ENCODE assay signal across 11 cellular contexts in genomic region chr2:237500681-237501424, GRCh38. TPM values are rescaled to one million over a fixed set of nuclear protein-coding genes. Genes with fewer than 3 reads are reported as not detected.
DNase-seq lines count a peak whose midpoint lies in the region; ATAC-seq and TF ChIP-seq lines count a peak whose summit lies in the region.
"Had no signal": no experiment of that assay in that cellular context is flagged by ENCODE, and none has a peak within 500 bp of the region (broad histone marks: within the 10 kb centered on the region; RNA-seq: fewer than 3 reads in every experiment).

No MANE protein-coding gene starts in this region.

- no peaks in the 10 kb centered on the region for H3K27me3 ChIP-seq in BLaER1
- no peaks in the 10 kb centered on the region for H3K27me3 ChIP-seq in IMR-90 (ENCODE audit: control insufficient read depth, insufficient read depth, low read length)
- H3K27me3 ChIP-seq in mesenchymal stem cell (ENCODE audit: control insufficient read depth in 1 of 2, insufficient read depth in 1 of 2, low read length in 2 of 2): no peaks in the 10 kb centered on the region
- no peaks in the 10 kb centered on the region for H3K27me3 ChIP-seq in esophagus squamous epithelium

- H3K79me1 ChIP-seq in IMR-90 (ENCODE audit: low read depth in 1 of 2, low read length in 2 of 2) (peaks cover 18 to 75% of the 10 kb centered on the region in 2 experiments), mesenchymal stem cell (replicated peaks; ENCODE audit: low read length, poor library complexity, severe bottlenecking) (peaks cover 19% of the 10 kb centered on the region)

- peak overlapping the region; percentile 99 for H2AK5ac ChIP-seq in IMR-90 (ENCODE audit: low read depth, low read length)
- peak overlapping the region; percentile 94 for H2AK5ac ChIP-seq in mesenchymal stem cell (ENCODE audit: low read length, severe bottlenecking)

- H3K4me3 ChIP-seq in BLaER1 (no peak overlapping the region), IMR-90 (ENCODE audit: insufficient read depth, low read depth, low read length) (no peak overlapping the region), mesenchymal stem cell (ENCODE audit: insufficient read depth in 1 of 2, low read depth in 1 of 2, low read length in 2 of 2) (peak overlapping the region in 1 of 2 experiments; percentile 43), esophagus squamous epithelium (no peak overlapping the region)

- peak; percentile 90 for ATAC-seq in IMR-90 (ENCODE audit: low read depth)

- H2BK5ac ChIP-seq in IMR-90 (ENCODE audit: low read depth, low read length, poor library complexity, severe bottlenecking) (peak overlapping the region; percentile 91), mesenchymal stem cell (ENCODE audit: low read depth, low read length, poor library complexity, severe bottlenecking) (peak overlapping the region; percentile 89)

- H3K9ac ChIP-seq in BLaER1: no peak overlapping the region
- peak overlapping the region; percentile 57 for H3K9ac ChIP-seq in IMR-90 (ENCODE audit: low read depth, low read length)
- H3K9ac ChIP-seq in mesenchymal stem cell (ENCODE audit: low read length): peak overlapping the region; percentile 63

- H3K36me3 Mint-ChIP-seq in activated T-helper 1 cell treated with anti-CD3 and anti-CD28 coated beads, Interleukin-12 subunit alpha, Interleukin-12 subunit beta, Interleukin-2, Interleukin-4 antibody, amounts not matched to agents 30 ng/mL and 10 ng/mL and 1 ng/mL, durations not matched to agents 14 hours and 24 hours and 36 hours (ENCODE audit: low read depth): no peaks in the 10 kb centered on the region
- H3K36me3 Mint-ChIP-seq in activated T-helper 2 cell treated with anti-CD3 and anti-CD28 coated beads, Interferon-gamma antibody, Interleukin-2, Interleukin-4, amounts not matched to agents 10 μg/mL and 5 μg/mL and 100 μg/mL, durations not matched to agents 14 hours and 24 hours and 36 hours (ENCODE audit: low read depth): no peaks in the 10 kb centered on the region

- in situ Hi-C loops in IMR-90 (cut with MboI; ENCODE audit: low sequenced_read_pairs): no loop called here

- H3K23ac ChIP-seq in IMR-90 (ENCODE audit: low read depth, low read length) (peak overlapping the region; percentile 91), mesenchymal stem cell (ENCODE audit: low read length in 2 of 2) (no peak overlapping the region)

- H4K5ac ChIP-seq in IMR-90 (ENCODE audit: low read depth, low read length): peak overlapping the region; percentile 73

- H3K4me1 ChIP-seq in BLaER1 (peaks cover 34% of the 10 kb centered on the region), IMR-90 (ENCODE audit: control insufficient read depth, insufficient read depth, low read length) (peaks cover 25% of the 10 kb centered on the region), mesenchymal stem cell (ENCODE audit: control insufficient read depth, insufficient read depth, low read depth, low read length) (peaks cover 27% of the 10 kb centered on the region), esophagus squamous epithelium (peaks cover 0 to 19% (median 10%) of the 10 kb centered on the region in 3 donors)

- H3K4me1 Mint-ChIP-seq in activated T-helper 1 cell treated with anti-CD3 and anti-CD28 coated beads, Interleukin-12 subunit alpha, Interleukin-12 subunit beta, Interleukin-2, Interleukin-4 antibody, amounts not matched to agents 30 ng/mL and 10 ng/mL and 1 ng/mL, durations not matched to agents 14 hours and 24 hours and 36 hours (ENCODE audit: low read depth): peaks cover 8% of the 10 kb centered on the region
- peaks cover 12% of the 10 kb centered on the region for H3K4me1 Mint-ChIP-seq in activated T-helper 2 cell treated with anti-CD3 and anti-CD28 coated beads, Interferon-gamma antibody, Interleukin-2, Interleukin-4, amounts not matched to agents 10 μg/mL and 5 μg/mL and 100 μg/mL, durations not matched to agents 14 hours and 24 hours and 36 hours (ENCODE audit: low read depth)
- H3K4me1 Mint-ChIP-seq: activated B cell treated with CpG ODN at 0.5 μM for 24 hours had no signal

- 0 out of 2 replicates have a peak overlapping the region, but pooled peaks have one; percentile 9 for H3K4me2 ChIP-seq in BLaER1
- H3K4me2 ChIP-seq in IMR-90 (ENCODE audit: low read depth, low read length): peak overlapping the region; percentile 47
- no peak overlapping the region for H3K4me2 ChIP-seq in mesenchymal stem cell (ENCODE audit: low read length, poor library complexity, severe bottlenecking)

- H3K14ac ChIP-seq in IMR-90 (replicated peaks; ENCODE audit: low read depth, low read length): peak overlapping the region; percentile 91
- H3K14ac ChIP-seq in mesenchymal stem cell (ENCODE audit: low read length in 2 of 2): no peak overlapping the region

- H2BK120ac ChIP-seq in IMR-90 (ENCODE audit: low read depth, low read length) (peak overlapping the region; percentile 95), mesenchymal stem cell (ENCODE audit: low read depth, low read length) (peak overlapping the region; percentile 93)

- no peak overlapping the region for H3K27ac ChIP-seq in BLaER1
- peak overlapping the region; percentile 86 for H3K27ac ChIP-seq in IMR-90 (ENCODE audit: insufficient read depth, low read length)
- H3K27ac ChIP-seq in mesenchymal stem cell (ENCODE audit: low read length, poor library complexity, severe bottlenecking): peak overlapping the region; percentile 96
- H3K27ac ChIP-seq in esophagus squamous epithelium: peak overlapping the region in 2 of 4 donors; percentile 29 to 58

- CTCF ChIA-PET in IMR-90 (lab: Yijun Ruan, JAX): interaction anchor here (1.3 to 2.6 kb wide), 3 partner anchors 29 to 79 kb away, joined by 3 to 9 read pairs (median 3); no protein-coding TSS in a partner anchor

- H4K91ac ChIP-seq in IMR-90 (ENCODE audit: insufficient read depth, low read depth, low read length): peak overlapping the region; percentile 94
- peak overlapping the region; percentile 99 for H4K91ac ChIP-seq in mesenchymal stem cell (ENCODE audit: low read length)

- no TSS peak for BruUV-seq in IMR-90 (replicated peaks; lab: Mats Ljungman, UMichigan)

- WGBS in IMR-90 (ENCODE audit: extremely low coverage in 2 of 2, insufficient read length in 1 of 2), 2 experiments: 0% methylated on average over 7 of the region's 13 CpGs; no CpG with 5 or more reads in 1 of the 2 experiments
- WGBS in mesenchymal stem cell: under 1% methylated on average over 12 of the region's 13 CpGs
- WGBS in esophagus squamous epithelium, 2 donors: 60% methylated on average over 13 of the region's 13 CpGs

- H3K27ac Mint-ChIP-seq in activated T-helper 1 cell treated with anti-CD3 and anti-CD28 coated beads, Interleukin-12 subunit alpha, Interleukin-12 subunit beta, Interleukin-2, Interleukin-4 antibody, amounts not matched to agents 30 ng/mL and 10 ng/mL and 1 ng/mL, durations not matched to agents 14 hours and 24 hours and 36 hours: no peak overlapping the region
- no peak overlapping the region for H3K27ac Mint-ChIP-seq in activated T-helper 2 cell treated with anti-CD3 and anti-CD28 coated beads, Interferon-gamma antibody, Interleukin-2, Interleukin-4, amounts not matched to agents 10 μg/mL and 5 μg/mL and 100 μg/mL, durations not matched to agents 14 hours and 24 hours and 36 hours
- H3K27ac Mint-ChIP-seq: activated B cell treated with CpG ODN at 0.5 μM for 24 hours had no signal

- TF ChIP-seq CTCF in IMR-90 (conservative IDR thresholded peaks at IDR 0.05; ENCODE audit: low read depth, low read length): no peak
- no peak for TF ChIP-seq CTCF in esophagus squamous epithelium (IDR thresholded peaks at IDR 0.05)

- no peaks in the 10 kb centered on the region for H4K20me1 ChIP-seq in BLaER1
- H4K20me1 ChIP-seq in IMR-90 (ENCODE audit: insufficient read depth, low read length): no peaks in the 10 kb centered on the region

- dilution Hi-C loops in IMR-90 (cut with HindIII; ENCODE audit: low sequenced_read_pairs, unreplicated experiment): no loop called here

- peak overlapping the region; percentile 92 for H2BK20ac ChIP-seq in IMR-90 (ENCODE audit: low read depth, low read length)

- no peaks in the 10 kb centered on the region for H3K9me3 Mint-ChIP-seq in activated T-helper 1 cell treated with anti-CD3 and anti-CD28 coated beads, Interleukin-12 subunit alpha, Interleukin-12 subunit beta, Interleukin-2, Interleukin-4 antibody, amounts not matched to agents 30 ng/mL and 10 ng/mL and 1 ng/mL, durations not matched to agents 14 hours and 24 hours and 36 hours
- no peaks in the 10 kb centered on the region for H3K9me3 Mint-ChIP-seq in activated T-helper 2 cell treated with anti-CD3 and anti-CD28 coated beads, Interferon-gamma antibody, Interleukin-2, Interleukin-4, amounts not matched to agents 10 μg/mL and 5 μg/mL and 100 μg/mL, durations not matched to agents 14 hours and 24 hours and 36 hours
- H3K9me3 Mint-ChIP-seq: activated B cell treated with CpG ODN at 0.5 μM for 24 hours had no signal

- H3K4ac ChIP-seq in IMR-90 (ENCODE audit: low read depth, low read length) (peak overlapping the region; percentile 96), mesenchymal stem cell (ENCODE audit: low read depth in 1 of 2, low read length in 2 of 2) (peak overlapping the region; percentile 10 to 95)

- TF ChIP-seq RAD21 in IMR-90 (IDR thresholded peaks at IDR 0.05; ENCODE audit: low read length): peak; percentile 11

- H4K8ac ChIP-seq in IMR-90 (ENCODE audit: low read depth in 2 of 2, low read length in 2 of 2): peak overlapping the region; percentile 83 to 99
- H4K8ac ChIP-seq in mesenchymal stem cell (ENCODE audit: low read length): peak overlapping the region; percentile 89

- peak overlapping the region; percentile 84 for H2AK9ac ChIP-seq in IMR-90 (replicated peaks; ENCODE audit: low read depth, low read length, poor library complexity)

- no peaks in the 10 kb centered on the region for H3K36me3 ChIP-seq in BLaER1
- peaks cover 3% of the 10 kb centered on the region; the same call in 1 of the 2 replicates for H3K36me3 ChIP-seq in IMR-90 (ENCODE audit: control insufficient read depth, insufficient read depth, low read length)
- peaks cover 0 to 56% of the 10 kb centered on the region in 2 experiments for H3K36me3 ChIP-seq in mesenchymal stem cell (ENCODE audit: control insufficient read depth in 1 of 2, insufficient read depth in 2 of 2, low read depth in 1 of 2, low read length in 2 of 2)
- no peaks in the 10 kb centered on the region for H3K36me3 ChIP-seq in esophagus squamous epithelium

- peak overlapping the region; percentile 83 for H2AFZ ChIP-seq in IMR-90 (replicated peaks; ENCODE audit: low read length, poor library complexity)
- no peak overlapping the region for H2AFZ ChIP-seq in mesenchymal stem cell (ENCODE audit: low read depth, low read length)

- peaks cover 19% of the 10 kb centered on the region for H3K27me3 Mint-ChIP-seq in activated T-helper 1 cell treated with anti-CD3 and anti-CD28 coated beads, Interleukin-12 subunit alpha, Interleukin-12 subunit beta, Interleukin-2, Interleukin-4 antibody, amounts not matched to agents 30 ng/mL and 10 ng/mL and 1 ng/mL, durations not matched to agents 14 hours and 24 hours and 36 hours (ENCODE audit: insufficient read depth)
- peaks cover 9% of the 10 kb centered on the region for H3K27me3 Mint-ChIP-seq in activated T-helper 2 cell treated with anti-CD3 and anti-CD28 coated beads, Interferon-gamma antibody, Interleukin-2, Interleukin-4, amounts not matched to agents 10 μg/mL and 5 μg/mL and 100 μg/mL, durations not matched to agents 14 hours and 24 hours and 36 hours (ENCODE audit: low read depth)

- POLR2A ChIA-PET in IMR-90 (lab: Charles Lee; ENCODE audit: unreplicated experiment): interaction anchor here (0.6 to 1.3 kb wide), 2 partner anchors 81 to 91 kb away, joined by 3 read pairs; no protein-coding TSS in a partner anchor

- H2BK15ac ChIP-seq in IMR-90 (ENCODE audit: low read depth, low read length): peak overlapping the region; percentile 96
- peak overlapping the region; percentile 6 for H2BK15ac ChIP-seq in mesenchymal stem cell (ENCODE audit: low read depth, poor library complexity, severe bottlenecking)

- H3K9me3 ChIP-seq in BLaER1 (0 out of 2 replicates have a peak, but pooled peaks cover 4% of the 10 kb centered on the region), IMR-90 (ENCODE audit: control insufficient read depth, insufficient read depth, low read length) (no peaks in the 10 kb centered on the region), mesenchymal stem cell (ENCODE audit: control insufficient read depth, low read length) (no peaks in the 10 kb centered on the region), esophagus squamous epithelium (no peaks in the 10 kb centered on the region)

- no peak overlapping the region for H3K4me3 Mint-ChIP-seq in activated T-helper 1 cell treated with anti-CD3 and anti-CD28 coated beads, Interleukin-12 subunit alpha, Interleukin-12 subunit beta, Interleukin-2, Interleukin-4 antibody, amounts not matched to agents 30 ng/mL and 10 ng/mL and 1 ng/mL, durations not matched to agents 14 hours and 24 hours and 36 hours
- H3K4me3 Mint-ChIP-seq in activated T-helper 2 cell treated with anti-CD3 and anti-CD28 coated beads, Interferon-gamma antibody, Interleukin-2, Interleukin-4, amounts not matched to agents 10 μg/mL and 5 μg/mL and 100 μg/mL, durations not matched to agents 14 hours and 24 hours and 36 hours (ENCODE audit: low read depth): no peak overlapping the region
- H3K4me3 Mint-ChIP-seq: activated B cell treated with CpG ODN at 0.5 μM for 24 hours had no signal

- peaks cover 30% of the 10 kb centered on the region for H3K9me1 ChIP-seq in IMR-90 (ENCODE audit: insufficient read depth, low read length)

- H3K18ac ChIP-seq in IMR-90 (ENCODE audit: low read depth, low read length): peak overlapping the region; percentile 62
- peak overlapping the region; percentile 44 to 85 for H3K18ac ChIP-seq in mesenchymal stem cell (ENCODE audit: low read depth in 1 of 2, low read length in 2 of 2)

- peak overlapping the region; percentile 66 to 96 for H2BK12ac ChIP-seq in mesenchymal stem cell (ENCODE audit: low read length in 2 of 2)

- H3K56ac ChIP-seq in IMR-90 (ENCODE audit: extremely low read depth, insufficient read depth, low read length): peak overlapping the region; percentile 93

- intact Hi-C loops in IMR-90 (cut with micrococcal nuclease) (loop anchor here (1.0 kb wide), 1 partner anchor 71 kb away; no protein-coding TSS in a partner anchor), esophagus squamous epithelium (cut with DNase I) (no loop called here)
- intact Hi-C loops in activated T-helper 1 cell treated with anti-CD3 and anti-CD28 coated beads, Interleukin-12 subunit alpha, Interleukin-12 subunit beta, Interleukin-2, Interleukin-4 antibody, amounts not matched to agents 30 ng/mL and 10 ng/mL and 1 ng/mL, durations not matched to agents 14 hours and 24 hours and 36 hours (cut with micrococcal nuclease): no loop called here
- intact Hi-C loops in activated T-helper 2 cell treated with anti-CD3 and anti-CD28 coated beads, Interferon-gamma antibody, Interleukin-2, Interleukin-4, amounts not matched to agents 10 μg/mL and 5 μg/mL and 100 μg/mL, durations not matched to agents 14 hours and 24 hours and 36 hours (cut with micrococcal nuclease): no loop called here

- DNase-seq in IMR-90 (peak; percentile 100), brain pericyte (ENCODE audit: low read depth, low spot score) (peak; percentile 99), mesenchymal stem cell (peak; percentile 100), NCI-H524 (lab: John Stamatoyannopoulos, UW) (no peak), esophagus squamous epithelium (lab: John Stamatoyannopoulos, UW) (no peak)
- no peak for DNase-seq in activated T-helper 1 cell treated with anti-CD3 and anti-CD28 coated beads, Interleukin-12 subunit alpha, Interleukin-12 subunit beta, Interleukin-2, Interleukin-4 antibody, amounts not matched to agents 30 ng/mL and 10 ng/mL and 1 ng/mL, durations not matched to agents 14 hours and 24 hours and 36 hours (ENCODE audit: low spot score)
- DNase-seq in activated T-helper 2 cell treated with anti-CD3 and anti-CD28 coated beads, Interferon-gamma antibody, Interleukin-2, Interleukin-4, amounts not matched to agents 10 μg/mL and 5 μg/mL and 100 μg/mL, durations not matched to agents 14 hours and 24 hours and 36 hours (ENCODE audit: low spot score): no peak
- DNase-seq: activated B cell treated with CpG ODN at 0.5 μM for 24 hours; effector CD8-positive, alpha-beta T cell had no signal

- TF ChIP-seq POLR2A in IMR-90 (IDR thresholded peaks at IDR 0.05; ENCODE audit: low read depth, low read length): peak; percentile 66
- no peak for TF ChIP-seq POLR2A in esophagus squamous epithelium (IDR thresholded peaks at IDR 0.05)

RNA-seq across cellular contexts. Expression of gene MLPH, which starts 13.8 kb away (rescaled TPM):
- 13.8 and 13.9 TPM in 2 replicates for total RNA-seq in IMR-90 (2012; rRNA removed)
- 21.6 and 23.7 TPM in 2 replicates for polyA plus RNA-seq in IMR-90 (2012; rRNA removed)
- 12.9 and 20.1 TPM in 2 replicates for polyA plus RNA-seq in IMR-90 (2012; cell fraction: cytosol; rRNA removed)
- polyA plus RNA-seq in IMR-90 (2012; cell fraction: nucleus; rRNA removed; ENCODE audit: low replicate concordance): 50.9 and 66.0 TPM in 2 replicates
- 93.7 TPM for polyA plus RNA-seq in mesenchymal stem cell (2013, experiment 1 of 2)
- 85.6 TPM for polyA plus RNA-seq in mesenchymal stem cell (2013, experiment 2 of 2)
- not detected in 2 replicates for total RNA-seq in activated T-helper 1 cell treated with anti-CD3 and anti-CD28 coated beads, Interleukin-12 subunit alpha, Interleukin-12 subunit beta, Interleukin-2, Interleukin-4 antibody, amounts not matched to agents 30 ng/mL and 10 ng/mL and 1 ng/mL, durations not matched to agents 14 hours and 24 hours and 36 hours
- total RNA-seq in activated T-helper 2 cell treated with anti-CD3 and anti-CD28 coated beads, Interferon-gamma antibody, Interleukin-2, Interleukin-4, amounts not matched to agents 10 μg/mL and 5 μg/mL and 100 μg/mL, durations not matched to agents 14 hours and 24 hours and 36 hours: not detected in 2 replicates
- 10 to 100 TPM in 2 of 4 donors, 1 to 10 TPM in 2; 1.8 to 10.5 (median 7.6) TPM for total RNA-seq in esophagus squamous epithelium
- total RNA-seq: activated B cell treated with CpG ODN at 0.5 μM for 24 hours, skeletal muscle tissue had no signal

Comparison
In these comparisons a context has a peak if more than half of its experiments do, and no peak if none do; other contexts are left out.
1. DNase-seq: peak in IMR-90 (single experiment), brain pericyte (single experiment) and mesenchymal stem cell (single experiment); none in NCI-H524 (0 of 2), activated T-helper 1 cell treated with anti-CD3 and anti-CD28 coated beads, Interleukin-12 subunit alpha, Interleukin-12 subunit beta, Interleukin-2, Interleukin-4 antibody, amounts not matched to agents 30 ng/mL and 10 ng/mL and 1 ng/mL, durations not matched to agents 14 hours and 24 hours and 36 hours (single experiment), activated T-helper 2 cell treated with anti-CD3 and anti-CD28 coated beads, Interferon-gamma antibody, Interleukin-2, Interleukin-4, amounts not matched to agents 10 μg/mL and 5 μg/mL and 100 μg/mL, durations not matched to agents 14 hours and 24 hours and 36 hours (single experiment) and esophagus squamous epithelium (single experiment).